In genomic region chr20:48852609-48853008, GRCh38 we compare ENCODE assay signal across 29 cellular contexts.
"Had no signal": no experiment of that assay in that cellular context is flagged by ENCODE, and none has a peak within 500 bp of the region (broad histone marks: within the 10 kb centered on the region; RNA-seq: fewer than 3 reads in every experiment).

No MANE protein-coding gene starts in this region.

- H3K36me3 ChIP-seq: ascending aorta, cardiac muscle cell had no signal

- FAIRE-seq: bronchial epithelial cell, TTC549 had no signal

- H3K4me1 ChIP-seq: ascending aorta had no signal

- H3K27ac ChIP-seq: ascending aorta, cardiac muscle cell, VCaP had no signal

- DNase-seq: activated B cell treated with CpG ODN at 0.5 μM for 24 hours; activated CD4-positive, alpha-beta memory T cell treated with anti-CD3 and anti-CD28 coated beads for 36 hours; activated CD4-positive, alpha-beta T cell treated with anti-CD3 and anti-CD28 coated beads for 4 hours; activated CD4-positive, alpha-beta T cell treated with anti-CD3 and anti-CD28 coated beads, Interleukin-2, amount 10 ng/mL, durations not matched to agents 24 days and 14 days; activated CD4-positive, alpha-beta T cell treated with anti-CD3 and anti-CD28 coated beads, Interleukin-2, amount 50 U/mL, for 1 hour; activated CD4-positive, alpha-beta T cell treated with anti-CD3 and anti-CD28 coated beads, Interleukin-2, amount 50 U/mL, for 4 hours; activated CD4-positive, CD25-positive, alpha-beta regulatory T cell treated with anti-CD3 and anti-CD28 coated beads, Interleukin-2, amount 50 U/mL, for 72 hours; activated CD8-positive, alpha-beta memory T cell treated with anti-CD3 and anti-CD28 coated beads, Interleukin-2, amount 50 U/mL, for 48 hours; activated CD8-positive, alpha-beta T cell treated with anti-CD3 and anti-CD28 coated beads for 36 hours; activated effector memory CD4-positive, alpha-beta T cell treated with Interleukin-2 at 50 U/mL for 16 hours; activated gamma-delta T cell; activated naive CD4-positive, alpha-beta T cell treated with anti-CD3 and anti-CD28 coated beads, Interleukin-2, amount 10 ng/mL, durations not matched to agents 7 days and 5 days; activated naive CD4-positive, alpha-beta T cell treated with Interleukin-2 at 50 U/mL for 16 hours; activated naive CD8-positive, alpha-beta T cell treated with anti-CD3 and anti-CD28 coated beads, Interleukin-2, amount 10 ng/mL, durations not matched to agents 7 days and 5 days; activated naive CD8-positive, alpha-beta T cell treated with anti-CD3 and anti-CD28 coated beads, Interleukin-2, amount 50 U/mL, for 24 hours; activated T-cell treated with anti-CD3 and anti-CD28 coated beads, Interleukin-2, amount 50 U/mL, for 24 hours; activated T-cell treated with anti-CD3 and anti-CD28 coated beads, Interleukin-2, amount 50 U/mL, for 48 hours; amygdala; anterior cingulate cortex; caudate nucleus; cerebellar nuclear complex; T-helper 1 cell; T-helper 2 cell; T-helper 9 cell had no signal

- H3K9me3 ChIP-seq: ascending aorta had no signal

- H3K4me3 ChIP-seq: ascending aorta, cardiac muscle cell had no signal

- H3K27me3 ChIP-seq: ascending aorta had no signal

- ATAC-seq: activated CD8-positive, alpha-beta T cell treated with anti-CD3 and anti-CD28 coated beads for 36 hours; activated naive CD8-positive, alpha-beta T cell treated with anti-CD3 and anti-CD28 coated beads, Interleukin-2, amount 50 U/mL, for 24 hours had no signal
